13 cellular contexts compared by ENCODE assay signal in genomic region chr1:27624467-27625233, GRCh38. TPM values are rescaled to one million over a fixed set of nuclear protein-coding genes. Genes with fewer than 3 reads are reported as not detected.
DNase-seq lines count a peak whose midpoint lies in the region; ATAC-seq and FAIRE-seq lines count a peak whose summit lies in the region.
"Had no signal": no experiment of that assay in that cellular context is flagged by ENCODE, and none has a peak within 500 bp of the region (broad histone marks: within the 10 kb centered on the region; RNA-seq: fewer than 3 reads in every experiment).

No MANE protein-coding gene starts in this region.

- H2BK15ac ChIP-seq in neuronal stem cell (ENCODE audit: low read length) = peak overlapping the region; percentile 17

- H2BK5ac ChIP-seq in neuronal stem cell (ENCODE audit: low read length) = no peak overlapping the region

- no peak overlapping the region for H4K8ac ChIP-seq in neuronal stem cell (ENCODE audit: low read depth, low read length)

- no peak overlapping the region for H2BK12ac ChIP-seq in neuronal stem cell (ENCODE audit: low read length)

- peak overlapping the region; percentile 46 for H2AFZ ChIP-seq in neuronal stem cell (ENCODE audit: low read length)

- H2BK120ac ChIP-seq in neuronal stem cell (ENCODE audit: low read depth, low read length) = no peak overlapping the region

- no peak overlapping the region for H2AK5ac ChIP-seq in neuronal stem cell (ENCODE audit: low read depth, low read length)

- no CpG with 5 or more reads among the region's 7 CpGs for WGBS in neuronal stem cell (ENCODE audit: extremely low coverage in 2 of 2, insufficient read length in 2 of 2, insufficient replicate concordance in 1 of 2), 2 donors

- H3K4me2 ChIP-seq in neuronal stem cell (ENCODE audit: insufficient read depth, low read length, poor library complexity, severe bottlenecking) = peak overlapping the region; percentile 3

- H3K79me1 ChIP-seq in neuronal stem cell (ENCODE audit: low read depth, low read length) = no peaks in the 10 kb centered on the region

- H4K91ac ChIP-seq in neuronal stem cell (ENCODE audit: low read depth, low read length, poor library complexity) = no peak overlapping the region

- peak overlapping the region; percentile 57 for H3K18ac ChIP-seq in neuronal stem cell (ENCODE audit: low read length)

- peak; percentile 20 for ATAC-seq in GM21825 (IDR thresholded peaks at IDR 0.05; ENCODE audit: unreplicated experiment)

- H3K36me3 ChIP-seq in neuronal stem cell (replicated peaks in 1 of 2; ENCODE audit: control insufficient read depth in 2 of 2, insufficient read depth in 2 of 2, low read length in 2 of 2) = no peaks in the 10 kb centered on the region

- no peak overlapping the region for H3K4me3 ChIP-seq in neuronal stem cell (ENCODE audit: low read length in 2 of 2)

- no peak overlapping the region for H3K27ac ChIP-seq in neuronal stem cell (replicated peaks; ENCODE audit: low read length)

- no peaks in the 10 kb centered on the region for H3K27me3 ChIP-seq in neuronal stem cell (ENCODE audit: control insufficient read depth in 3 of 3, insufficient read depth in 3 of 3, low read depth in 1 of 3, low read length in 3 of 3)

- peak overlapping the region; percentile 7 for H3K4ac ChIP-seq in neuronal stem cell (ENCODE audit: low read length)

- no peak for FAIRE-seq in HTR-8/SVneo (lab: Jason Lieb, UNC)
- FAIRE-seq: A204.1 had no signal

- H3K23ac ChIP-seq in neuronal stem cell (ENCODE audit: low read depth, low read length, poor library complexity) = peak overlapping the region; percentile 10

- in situ Hi-C loops in G401 (cut with HindIII; ENCODE audit: low sequenced_read_pairs) = no loop called here

- peak overlapping the region; percentile 72 for H3K9ac ChIP-seq in neuronal stem cell (ENCODE audit: low read depth, low read length, poor library complexity)

- peaks cover 0 to 24% of the 10 kb centered on the region in 2 donors for H3K4me1 ChIP-seq in neuronal stem cell (ENCODE audit: control insufficient read depth in 2 of 2, insufficient read depth in 1 of 2, low read depth in 1 of 2, low read length in 2 of 2)

- H3K9me3 ChIP-seq in neuronal stem cell (replicated peaks in 1 of 2; ENCODE audit: control insufficient read depth in 2 of 2, insufficient read depth in 1 of 2, low read depth in 1 of 2, low read length in 2 of 2) = no peaks in the 10 kb centered on the region

- peak; percentile 41 for DNase-seq in DMS53 (lab: John Stamatoyannopoulos, UW)
- no peak for DNase-seq in DMS53 treated with DMSO at 0.1 percent for 48 hours (lab: John Stamatoyannopoulos, UW; ENCODE audit: unreplicated experiment)
- DNase-seq in NCI-H69 (lab: John Stamatoyannopoulos, UW) = peak; percentile 14
- DNase-seq in neuronal stem cell (ENCODE audit: low spot score) = no peak
- DNase-seq in NCI-H774 (lab: John Stamatoyannopoulos, UW) = no peak
- no peak for DNase-seq in HTR-8/SVneo (ENCODE audit: insufficient read length, low spot score)
- no peak for DNase-seq in G401 (ENCODE audit: low spot score)
- DNase-seq: NCI-H2029, retina, SHP77 treated with DMSO at 0.1 percent for 48 hours had no signal

- no peak overlapping the region for H3K14ac ChIP-seq in neuronal stem cell (ENCODE audit: low read length)

RNA-seq across cellular contexts. Expression of gene FGR, which starts 10.3 kb away (rescaled TPM):
- 0.03 TPM for polyA plus RNA-seq in neuronal stem cell (2013, experiment 1 of 2)
- polyA plus RNA-seq in neuronal stem cell (2013, experiment 2 of 2) = 0.01 TPM
- total RNA-seq in G401 (2014; rRNA removed; shearing (Covaris generic)) = not detected in 2 replicates
- total RNA-seq: glomerular endothelial cell had no signal

RNA-seq across cellular contexts. Expression of gene AHDC1, which starts 20.7 kb away (rescaled TPM):
- polyA plus RNA-seq in neuronal stem cell (2013, experiment 1 of 2) = 22.9 TPM
- polyA plus RNA-seq in neuronal stem cell (2013, experiment 2 of 2) = 22.9 TPM
- 6.5 and 8.1 TPM in 2 replicates for total RNA-seq in G401 (2014; rRNA removed; shearing (Covaris generic))

RNA-seq across cellular contexts. Expression of gene IFI6, which starts 47.3 kb away (rescaled TPM):
- polyA plus RNA-seq in neuronal stem cell (2013, experiment 1 of 2) = 19.2 TPM
- polyA plus RNA-seq in neuronal stem cell (2013, experiment 2 of 2) = 19.4 TPM
- total RNA-seq in G401 (2014; rRNA removed; shearing (Covaris generic)) = 48.2 and 49.3 TPM in 2 replicates

Comparison
In these comparisons a context has a peak if more than half of its experiments do, and no peak if none do; other contexts are left out.
1. DNase-seq: peak in DMS53 (single experiment) and NCI-H69 (single experiment); none in DMS53 treated with DMSO at 0.1 percent for 48 hours (single experiment), neuronal stem cell (single experiment), NCI-H774 (single experiment), HTR-8/SVneo (single experiment) and G401 (single experiment).